In genomic region chr6:57799703-57800479, GRCh38 we compare ENCODE assay signal across 8 cellular contexts.
DNase-seq lines count a peak whose midpoint lies in the region; ATAC-seq and TF ChIP-seq lines count a peak whose summit lies in the region.
"Not testable (repeated sequence)": the region's sequence is repeated elsewhere in the genome, so short reads cannot be mapped to it uniquely, and the experiment has no call there.

No MANE protein-coding gene starts in this region.

- not testable (repeated sequence) for H2AFZ ChIP-seq in H9 (ENCODE audit: low read length)

- not testable (repeated sequence) for H3K9me3 Mint-ChIP-seq in H9; activated T-cell treated with anti-CD3 and anti-CD28 coated beads, Interleukin-2, amount 50 U/mL, for 4 hours; mesothelial cell of epicardium

- not testable (repeated sequence) for H3K14ac ChIP-seq in H9 (ENCODE audit: insufficient read depth, low read length)

- H3K27ac Mint-ChIP-seq in H9, mesothelial cell of epicardium: not testable (repeated sequence)

- ATAC-seq in activated T-cell treated with anti-CD3 and anti-CD28 coated beads, Interleukin-2, amount 50 U/mL, for 4 hours, result not testable (repeated sequence)

- not testable (repeated sequence) for H2BK20ac ChIP-seq in H9 (ENCODE audit: low read depth, low read length, poor library complexity, severe bottlenecking)

- H3K4me3 Mint-ChIP-seq in H9, result peak overlapping the region; percentile 77 to 88
- peak overlapping the region; percentile 29 for H3K4me3 Mint-ChIP-seq in activated T-cell treated with anti-CD3 and anti-CD28 coated beads, Interleukin-2, amount 50 U/mL, for 4 hours
- H3K4me3 Mint-ChIP-seq in mesothelial cell of epicardium, result peak overlapping the region; percentile 50

- not testable (repeated sequence) for H3T11ph ChIP-seq in H9 (ENCODE audit: low read length)

- no CpG with 5 or more reads among the region's 38 CpGs for WGBS in H9 (ENCODE audit: extremely low coverage, insufficient read length, low lambda C conversion rate)

- H3K79me1 ChIP-seq in H9 (ENCODE audit: insufficient read depth, low read depth, low read length, poor library complexity, severe bottlenecking), result not testable (repeated sequence)

- not testable (repeated sequence) for H2AK5ac ChIP-seq in H9 (ENCODE audit: insufficient read length, low read length)

- H3K27ac ChIP-seq in H9 (ENCODE audit: insufficient read length, low read depth, low read length), result not testable (repeated sequence)

- not testable (repeated sequence) for H3K36me3 Mint-ChIP-seq in H9 (ENCODE audit: insufficient read depth in 1 of 3, low read depth in 3 of 3); activated T-cell treated with anti-CD3 and anti-CD28 coated beads, Interleukin-2, amount 50 U/mL, for 4 hours (ENCODE audit: insufficient read depth); mesothelial cell of epicardium

- peak overlapping the region; percentile 39 for H3K4me3 ChIP-seq in BE2C (ENCODE audit: low read depth, low read length)
- H3K4me3 ChIP-seq in NT2/D1 (ENCODE audit: insufficient read length, low read depth), result peak overlapping the region; percentile 34
- peak overlapping the region; percentile 42 for H3K4me3 ChIP-seq in choroid plexus epithelial cell (ENCODE audit: low read depth, low read length)
- H3K4me3 ChIP-seq in foreskin fibroblast (ENCODE audit: low read depth in 1 of 2, low read length in 2 of 2), result peak overlapping the region; percentile 34 to 40
- H3K4me3 ChIP-seq in skeletal muscle satellite cell (ENCODE audit: low read length), result peak overlapping the region; percentile 56

- not testable (repeated sequence) for H2BK12ac ChIP-seq in H9 (ENCODE audit: insufficient read length, low read depth, low read length)

- peaks cover 18% of the 10 kb centered on the region for H3K27me3 ChIP-seq in BE2C
- not testable (repeated sequence) for H3K27me3 ChIP-seq in H9 (ENCODE audit: insufficient read depth, low read length)
- H3K27me3 ChIP-seq in NT2/D1 (ENCODE audit: insufficient read depth, insufficient read length), result peaks cover 12% of the 10 kb centered on the region
- H3K27me3 ChIP-seq in skeletal muscle satellite cell (ENCODE audit: control insufficient read depth, insufficient read depth, low read length), result peaks cover 14% of the 10 kb centered on the region

- not testable (repeated sequence) for H3K18ac ChIP-seq in H9 (ENCODE audit: insufficient read length, low read depth, low read length)

- H2BK5ac ChIP-seq in H9 (ENCODE audit: insufficient read length, low read length), result not testable (repeated sequence)

- not testable (repeated sequence) for H4K8ac ChIP-seq in H9 (replicated peaks; ENCODE audit: insufficient read length, low read depth, low read length)

- not testable (repeated sequence) for H4K20me1 ChIP-seq in H9 (ENCODE audit: control insufficient read depth, insufficient read depth, insufficient read length)

- not testable (repeated sequence) for H4K5ac ChIP-seq in H9 (ENCODE audit: insufficient read length, low read depth, low read length)

- H3K56ac ChIP-seq in H9 (ENCODE audit: insufficient read length, low read depth, low read length), result not testable (repeated sequence)

- H3K27me3 Mint-ChIP-seq in H9 (ENCODE audit: low read depth) (peaks cover 45% of the 10 kb centered on the region), mesothelial cell of epicardium (ENCODE audit: low read depth) (peaks cover 58% of the 10 kb centered on the region)
- H3K27me3 Mint-ChIP-seq in activated T-cell treated with anti-CD3 and anti-CD28 coated beads, Interleukin-2, amount 50 U/mL, for 4 hours (ENCODE audit: low read depth), result peaks cover 31% of the 10 kb centered on the region

- H3K23ac ChIP-seq in H9 (ENCODE audit: insufficient read length, low read depth, low read length), result not testable (repeated sequence)

- not testable (repeated sequence) for H3K4me1 Mint-ChIP-seq in H9; activated T-cell treated with anti-CD3 and anti-CD28 coated beads, Interleukin-2, amount 50 U/mL, for 4 hours (ENCODE audit: low read depth); mesothelial cell of epicardium

- not testable (repeated sequence) for H3K4me1 ChIP-seq in BE2C; H9 (ENCODE audit: insufficient read depth, low read length); NT2/D1 (ENCODE audit: insufficient read depth, insufficient read length); skeletal muscle satellite cell (ENCODE audit: control insufficient read depth, insufficient read depth, low read length)

- not testable (repeated sequence) for H4K91ac ChIP-seq in H9 (ENCODE audit: insufficient read length, low read depth, low read length)

- not testable (repeated sequence) for H3K23me2 ChIP-seq in H9 (ENCODE audit: insufficient read length, low read depth, low read length, poor library complexity, severe bottlenecking)

- H3K4me2 ChIP-seq in H9 (ENCODE audit: insufficient read depth, insufficient read length, low read length) (peak overlapping the region; percentile 21), skeletal muscle satellite cell (ENCODE audit: low read length) (peak overlapping the region; percentile 79)

- H2BK15ac ChIP-seq in H9 (ENCODE audit: low read depth, low read length), result not testable (repeated sequence)

- DNase-seq in BE2C, result peak; percentile 44
- peak; percentile 47 for DNase-seq in H9
- not testable (repeated sequence) for DNase-seq in NT2/D1 (ENCODE audit: low read depth, low spot score); activated T-cell treated with anti-CD3 and anti-CD28 coated beads, Interleukin-2, amount 50 U/mL, for 4 hours; mesothelial cell of epicardium (ENCODE audit: low spot score in 2 of 2, unreplicated experiment in 2 of 2)
- peak; percentile 52 for DNase-seq in choroid plexus epithelial cell (ENCODE audit: low read depth)
- peak; percentile 53 to 81 for DNase-seq in foreskin fibroblast

- not testable (repeated sequence) for H3K9ac ChIP-seq in H9 (ENCODE audit: extremely low read depth, insufficient read length, low read length); NT2/D1 (ENCODE audit: insufficient read length, low read depth); skeletal muscle satellite cell (ENCODE audit: low read depth, low read length)

- TF ChIP-seq CTCF in BE2C (IDR thresholded peaks at IDR 0.05; ENCODE audit: low read depth, low read length); H9 (conservative IDR thresholded peaks at IDR 0.05); choroid plexus epithelial cell (conservative IDR thresholded peaks at IDR 0.05; ENCODE audit: low read depth, low read length); foreskin fibroblast (IDR thresholded peaks at IDR 0.05; ENCODE audit: low read depth, low read length); mesothelial cell of epicardium (IDR thresholded peaks at IDR 0.05; ENCODE audit: unreplicated experiment): not testable (repeated sequence)

- not testable (repeated sequence) for H3K79me2 ChIP-seq in H9 (ENCODE audit: insufficient read depth, low read length)

- not testable (repeated sequence) for H3K36me3 ChIP-seq in BE2C; NT2/D1 (ENCODE audit: insufficient read depth, insufficient read length, low read length); skeletal muscle satellite cell (ENCODE audit: insufficient read depth, low read length)

- H2BK120ac ChIP-seq in H9 (ENCODE audit: low read depth, low read length, poor library complexity, severe bottlenecking), result not testable (repeated sequence)

- H3K9me3 ChIP-seq in BE2C; H9 (ENCODE audit: control insufficient read depth, low read depth, low read length); skeletal muscle satellite cell (replicated peaks; ENCODE audit: low read length): not testable (repeated sequence)
- H3K9me3 ChIP-seq in NT2/D1 (ENCODE audit: insufficient read depth, low read length), result peaks cover 13% of the 10 kb centered on the region; the same call in 1 of the 2 replicates

- not testable (repeated sequence) for H3K4ac ChIP-seq in H9 (ENCODE audit: low read depth, low read length)

Comparison
In these comparisons a context has a peak if more than half of its experiments do, and no peak if none do; other contexts are left out.
1. H3K4me3 Mint-ChIP-seq: peak in every context shown above with its lines; median percentile 82 in H9; 50 in mesothelial cell of epicardium; 29 in activated T-cell treated with anti-CD3 and anti-CD28 coated beads, Interleukin-2, amount 50 U/mL, for 4 hours.